Comparison of ENCODE assay signal across 11 cellular contexts in genomic region chr10:86684305-86684704, GRCh38. TPM values are rescaled to one million over a fixed set of nuclear protein-coding genes. Genes with fewer than 3 reads are reported as not detected.
DNase-seq lines count a peak whose midpoint lies in the region; ATAC-seq and TF ChIP-seq lines count a peak whose summit lies in the region.
"Had no signal": no experiment of that assay in that cellular context is flagged by ENCODE, and none has a peak within 500 bp of the region (broad histone marks: within the 10 kb centered on the region; RNA-seq: fewer than 3 reads in every experiment).

No MANE protein-coding gene starts in this region.

- H3K4me3 ChIP-seq in NB4 (ENCODE audit: low read depth, low read length), result no peak overlapping the region
- no peak overlapping the region for H3K4me3 ChIP-seq in epithelial cell of esophagus (ENCODE audit: low read length)
- H3K4me3 ChIP-seq in colonic mucosa, result no peak overlapping the region
- H3K4me3 ChIP-seq: mucosa of descending colon had no signal

- CTCF ChIA-PET in Calu3 (lab: Charles Lee), result interaction anchor here (0.7 to 1.2 kb wide), 2 partner anchors 13 to 284 kb away, joined by 3 read pairs; no protein-coding TSS in a partner anchor

- H3K9me3 Mint-ChIP-seq in Calu3 (ENCODE audit: low read depth, unreplicated experiment) (no peaks in the 10 kb centered on the region), nephron (no peaks in the 10 kb centered on the region)
- H3K9me3 Mint-ChIP-seq in effector memory CD8-positive, alpha-beta T cell, result no peaks in the 10 kb centered on the region
- H3K9me3 Mint-ChIP-seq: stimulated activated naive CD8-positive, alpha-beta T cell treated with anti-CD3 and anti-CD28 coated beads, Interleukin-15, Interleukin-2, amounts not matched to agents 100 ng/mL and 50 ng/mL, for 24 hours had no signal

- H3K27ac Mint-ChIP-seq in Calu3 (ENCODE audit: unreplicated experiment) (no peak overlapping the region), nephron (peak overlapping the region in 1 of 3 experiments; percentile 39)
- H3K27ac Mint-ChIP-seq in effector memory CD8-positive, alpha-beta T cell, result no peak overlapping the region
- H3K27ac Mint-ChIP-seq: stimulated activated naive CD8-positive, alpha-beta T cell treated with anti-CD3 and anti-CD28 coated beads, Interleukin-15, Interleukin-2, amounts not matched to agents 100 ng/mL and 50 ng/mL, for 24 hours had no signal

- peak; percentile 58 for DNase-seq in Calu3
- DNase-seq in NB4 (ENCODE audit: low read depth), result peak; percentile 51
- no peak for DNase-seq in epithelial cell of esophagus (ENCODE audit: low read depth)
- no peak for DNase-seq in effector memory CD8-positive, alpha-beta T cell
- DNase-seq in NOMO-1 treated with DMSO at 0.1 percent for 48 hours (lab: John Stamatoyannopoulos, UW; ENCODE audit: unreplicated experiment), result no peak
- DNase-seq in colonic mucosa, result no peak
- DNase-seq in NK-92 treated with Interleukin-12 subunit alpha and Interleukin-12 subunit beta, amount 100 ng/mL, for 24 hours (lab: John Stamatoyannopoulos, UW), result no peak
- DNase-seq: activated gamma-delta T cell treated with Interleukin-2 at 50 U/mL for 16 hours, mucosa of descending colon had no signal

- no peak overlapping the region for H3K9ac ChIP-seq in colonic mucosa (ENCODE audit: low read depth in 2 of 2, low read length in 2 of 2)

- H3K27me3 Mint-ChIP-seq in Calu3 (ENCODE audit: unreplicated experiment) (peaks cover 45% of the 10 kb centered on the region), nephron (ENCODE audit: low read depth) (peaks cover 17% of the 10 kb centered on the region)
- peaks cover 20 to 73% of the 10 kb centered on the region in 2 donors for H3K27me3 Mint-ChIP-seq in effector memory CD8-positive, alpha-beta T cell
- H3K27me3 Mint-ChIP-seq: stimulated activated naive CD8-positive, alpha-beta T cell treated with anti-CD3 and anti-CD28 coated beads, Interleukin-15, Interleukin-2, amounts not matched to agents 100 ng/mL and 50 ng/mL, for 24 hours had no signal

- TF ChIP-seq CTCF in Calu3 (IDR thresholded peaks at IDR 0.05; ENCODE audit: unreplicated experiment) (no peak), NB4 (IDR thresholded peaks at IDR 0.05; ENCODE audit: low read depth, low read length) (peak; percentile 50), epithelial cell of esophagus (IDR thresholded peaks at IDR 0.05; ENCODE audit: insufficient read depth, low read depth, low read length, missing control alignments) (peak; percentile 10), nephron (IDR thresholded peaks at IDR 0.05; ENCODE audit: unreplicated experiment in 3 of 3) (peak; percentile 21 to 45 (median 28)), colonic mucosa (IDR thresholded peaks at IDR 0.05) (no peak)

- no peak overlapping the region for H3K27ac ChIP-seq in colonic mucosa

- H3K4me1 Mint-ChIP-seq in Calu3 (ENCODE audit: low read depth, unreplicated experiment) (no peaks in the 10 kb centered on the region), nephron (peaks cover 47% of the 10 kb centered on the region)
- peaks cover 4 to 6% of the 10 kb centered on the region in 2 donors for H3K4me1 Mint-ChIP-seq in effector memory CD8-positive, alpha-beta T cell (ENCODE audit: low read depth in 2 of 2)

- no peaks in the 10 kb centered on the region for H3K36me3 ChIP-seq in colonic mucosa

- no peaks in the 10 kb centered on the region for H3K4me1 ChIP-seq in colonic mucosa

- no peaks in the 10 kb centered on the region for H3K36me3 Mint-ChIP-seq in Calu3 (ENCODE audit: insufficient read depth, unreplicated experiment)
- H3K36me3 Mint-ChIP-seq in nephron (ENCODE audit: low read depth), result no peaks in the 10 kb centered on the region
- H3K36me3 Mint-ChIP-seq in effector memory CD8-positive, alpha-beta T cell (ENCODE audit: insufficient read depth), result no peaks in the 10 kb centered on the region

- H3K4me3 Mint-ChIP-seq in Calu3 (ENCODE audit: low read depth, unreplicated experiment) (no peak overlapping the region), nephron (peak overlapping the region in 1 of 3 experiments; percentile 38)
- H3K4me3 Mint-ChIP-seq in effector memory CD8-positive, alpha-beta T cell, result no peak overlapping the region
- H3K4me3 Mint-ChIP-seq: stimulated activated naive CD8-positive, alpha-beta T cell treated with anti-CD3 and anti-CD28 coated beads, Interleukin-15, Interleukin-2, amounts not matched to agents 100 ng/mL and 50 ng/mL, for 24 hours had no signal

- H3K27me3 ChIP-seq in colonic mucosa, result no peaks in the 10 kb centered on the region

- no peak for ATAC-seq in effector memory CD8-positive, alpha-beta T cell (replicated peaks)
- ATAC-seq: mucosa of descending colon had no signal

- no TSS peak for BruUV-seq in Calu3 (replicated peaks; lab: Mats Ljungman, UMichigan)

- H3K9me3 ChIP-seq in colonic mucosa, result no peaks in the 10 kb centered on the region
- H3K9me3 ChIP-seq: mucosa of descending colon had no signal

- no peak for TF ChIP-seq POLR2A in NB4 (IDR thresholded peaks at IDR 0.05; ENCODE audit: extremely low read depth, insufficient read length)

- intact Hi-C loops in Calu3 (cut with micrococcal nuclease; ENCODE audit: unreplicated experiment) (loop anchor here (2.0 kb wide), 1 partner anchor 92 kb away; no protein-coding TSS in a partner anchor), colonic mucosa (cut with DNase I) (no loop called here)

RNA-seq across cellular contexts. Expression of gene LDB3, which starts 16.0 kb away (rescaled TPM):
- not detected in 2 replicates for total RNA-seq in Calu3 (2022)
- total RNA-seq in colonic mucosa, result 1 to 10 TPM in 1 of 2 donors, under 1 TPM in 1; 0.72 to 4.7 TPM

RNA-seq across cellular contexts. Expression of gene OPN4, which starts 30.0 kb away (rescaled TPM):
- total RNA-seq in Calu3 (2022) (not detected in 2 replicates), colonic mucosa (not detected)

Comparison
In these comparisons a context has a peak if more than half of its experiments do, and no peak if none do; other contexts are left out.
1. DNase-seq: peak in Calu3 (single experiment) and NB4 (single experiment); none in epithelial cell of esophagus (single experiment), effector memory CD8-positive, alpha-beta T cell (0 of 3), NOMO-1 treated with DMSO at 0.1 percent for 48 hours (single experiment), colonic mucosa (single experiment) and NK-92 treated with Interleukin-12 subunit alpha and Interleukin-12 subunit beta, amount 100 ng/mL, for 24 hours (single experiment).
2. CTCF ChIP-seq: peak in NB4 (single experiment), epithelial cell of esophagus (single experiment) and nephron (3 of 3); none in Calu3 (single experiment) and colonic mucosa (single experiment).